16 cellular contexts compared by ENCODE assay signal in genomic region chr5:76622076-76622475, GRCh38. TPM values are rescaled to one million over a fixed set of nuclear protein-coding genes. Genes with fewer than 3 reads are reported as not detected.
DNase-seq lines count a peak whose midpoint lies in the region; TF ChIP-seq lines count a peak whose summit lies in the region.
"Had no signal": no experiment of that assay in that cellular context is flagged by ENCODE, and none has a peak within 500 bp of the region (broad histone marks: within the 10 kb centered on the region; RNA-seq: fewer than 3 reads in every experiment).

No MANE protein-coding gene starts in this region.

- POLR2A ChIA-PET in MCF 10A (lab: Yijun Ruan, JAX): interaction anchor here (0.5 to 1.9 kb wide), 2 partner anchors 13 to 33 kb away, joined by 4 to 5 read pairs; no protein-coding TSS in a partner anchor

- TF ChIP-seq POLR2A in breast epithelium (IDR thresholded peaks at IDR 0.05): no peak

- H3K9me3 Mint-ChIP-seq in MCF 10A (ENCODE audit: unreplicated experiment): no peaks in the 10 kb centered on the region
- H3K9me3 Mint-ChIP-seq in type B pancreatic cell: no peaks in the 10 kb centered on the region
- H3K9me3 Mint-ChIP-seq: stimulated activated naive CD8-positive, alpha-beta T cell treated with anti-CD3 and anti-CD28 coated beads, Interleukin-15, amount 100 ng/mL, for 72 hours had no signal

- no TSS peak for BruUV-seq in MCF 10A (replicated peaks; lab: Mats Ljungman, UMichigan)

- TF ChIP-seq CTCF in breast epithelium (IDR thresholded peaks at IDR 0.05) (no peak), MCF 10A (IDR thresholded peaks at IDR 0.05; ENCODE audit: unreplicated experiment) (no peak), brain microvascular endothelial cell (IDR thresholded peaks at IDR 0.05; ENCODE audit: low read depth, low read length, missing control alignments) (no peak), type B pancreatic cell (conservative IDR thresholded peaks at IDR 0.05) (no peak)

- H3K4me1 Mint-ChIP-seq in MCF 10A (ENCODE audit: insufficient read depth, unreplicated experiment) (peaks cover 6% of the 10 kb centered on the region), type B pancreatic cell (ENCODE audit: unreplicated experiment) (peaks cover 23% of the 10 kb centered on the region)

- H3K36me3 ChIP-seq in breast epithelium (no peaks in the 10 kb centered on the region), brain microvascular endothelial cell (replicated peaks) (no peaks in the 10 kb centered on the region), mesodermal cell (ENCODE audit: control insufficient read depth, insufficient read depth, low read length) (peaks cover 14% of the 10 kb centered on the region)
- H3K36me3 ChIP-seq: gastrocnemius medialis, WERI-Rb-1 had no signal

- DNase-seq in breast epithelium (ENCODE audit: low spot score in 2 of 2) (no peak), MCF 10A (ENCODE audit: unreplicated experiment) (no peak), brain microvascular endothelial cell (no peak), type B pancreatic cell (ENCODE audit: extremely low spot score, unreplicated experiment) (no peak), NCI-H345 (lab: John Stamatoyannopoulos, UW) (no peak), putamen (ENCODE audit: low spot score) (no peak), NCI-H2081 (lab: John Stamatoyannopoulos, UW) (no peak)
- DNase-seq: 8988T; gastrocnemius medialis; NCI-H1930; NCI-H446 treated with DMSO at 0.1 percent for 48 hours; psoas muscle; stimulated activated naive CD8-positive, alpha-beta T cell treated with anti-CD3 and anti-CD28 coated beads, Interleukin-15, amount 100 ng/mL, for 72 hours; T-helper 1 cell; WERI-Rb-1 had no signal

- H3K27ac ChIP-seq in breast epithelium: peak overlapping the region; percentile 28 to 46
- H3K27ac ChIP-seq in brain microvascular endothelial cell: no peak overlapping the region
- H3K27ac ChIP-seq in mesodermal cell (ENCODE audit: low read depth, low read length, severe bottlenecking): no peak overlapping the region
- H3K27ac ChIP-seq: gastrocnemius medialis, psoas muscle, WERI-Rb-1 had no signal

- H3K27ac Mint-ChIP-seq in MCF 10A (ENCODE audit: low read depth, unreplicated experiment) (no peak overlapping the region), type B pancreatic cell (peak overlapping the region; percentile 15)
- H3K27ac Mint-ChIP-seq: stimulated activated naive CD8-positive, alpha-beta T cell treated with anti-CD3 and anti-CD28 coated beads, Interleukin-15, amount 100 ng/mL, for 72 hours had no signal

- intact Hi-C loops in breast epithelium (cut with DNase I; ENCODE audit: low total_unique reads): no loop called here
- intact Hi-C loops in MCF 10A (cut with micrococcal nuclease): no loop called here

- no peaks in the 10 kb centered on the region for H3K4me1 ChIP-seq in breast epithelium
- peaks cover 28% of the 10 kb centered on the region for H3K4me1 ChIP-seq in mesodermal cell (ENCODE audit: control insufficient read depth, insufficient read depth, low read length, poor library complexity, severe bottlenecking)
- H3K4me1 ChIP-seq: gastrocnemius medialis, psoas muscle had no signal

- no peaks in the 10 kb centered on the region for H3K27me3 Mint-ChIP-seq in MCF 10A (ENCODE audit: insufficient read depth, unreplicated experiment)
- peaks cover 4% of the 10 kb centered on the region for H3K27me3 Mint-ChIP-seq in type B pancreatic cell
- H3K27me3 Mint-ChIP-seq: stimulated activated naive CD8-positive, alpha-beta T cell treated with anti-CD3 and anti-CD28 coated beads, Interleukin-15, amount 100 ng/mL, for 72 hours had no signal

- 69 to 78% methylated on average over 4 to 5 of the region's 5 CpGs for whole genome bisulfite sequencing in mesodermal cell (ENCODE audit: insufficient coverage in 2 of 2), 2 experiments

- H3K4me3 Mint-ChIP-seq in MCF 10A (ENCODE audit: unreplicated experiment): no peak overlapping the region
- peak overlapping the region; percentile 60 for H3K4me3 Mint-ChIP-seq in type B pancreatic cell
- H3K4me3 Mint-ChIP-seq: stimulated activated naive CD8-positive, alpha-beta T cell treated with anti-CD3 and anti-CD28 coated beads, Interleukin-15, amount 100 ng/mL, for 72 hours had no signal

- H3K36me3 Mint-ChIP-seq in MCF 10A (ENCODE audit: insufficient read depth, unreplicated experiment) (no peaks in the 10 kb centered on the region), type B pancreatic cell (peaks cover 5% of the 10 kb centered on the region)

- no peaks in the 10 kb centered on the region for H3K9me3 ChIP-seq in breast epithelium
- H3K9me3 ChIP-seq in mesodermal cell (ENCODE audit: control insufficient read depth, low read length): no peaks in the 10 kb centered on the region
- H3K9me3 ChIP-seq: gastrocnemius medialis, psoas muscle had no signal

- in situ Hi-C loops in brain microvascular endothelial cell (cut with HindIII; ENCODE audit: low pct_ligation_motif_present, low sequenced_read_pairs): no loop called here

- CTCF ChIA-PET in MCF 10A (lab: Yijun Ruan, JAX): no interaction called here

- H3K4me3 ChIP-seq in breast epithelium (peak overlapping the region in 2 of 3 donors; percentile 32 to 43), brain microvascular endothelial cell (ENCODE audit: low read depth, low read length) (peak overlapping the region; percentile 29), mesodermal cell (ENCODE audit: extremely low read depth, insufficient read depth, low read length, poor library complexity, severe bottlenecking) (peak overlapping the region; percentile 35)
- H3K4me3 ChIP-seq: gastrocnemius medialis, psoas muscle had no signal

- H3K27me3 ChIP-seq in breast epithelium (no peaks in the 10 kb centered on the region), brain microvascular endothelial cell (replicated peaks) (no peaks in the 10 kb centered on the region)
- H3K27me3 ChIP-seq: gastrocnemius medialis had no signal

RNA-seq across cellular contexts. Expression of gene F2RL2, which starts 1.1 kb away (rescaled TPM):
- total RNA-seq in breast epithelium: 1 to 10 TPM in 2 of 3 donors, under 1 TPM in 1; under 0.01 to 3.4 (median 2.9) TPM
- total RNA-seq in MCF 10A (2022): 0.17 and 0.28 TPM in 2 replicates
- polyA plus RNA-seq in mesodermal cell (2013, experiment 1 of 2): 101 TPM
- polyA plus RNA-seq in mesodermal cell (2013, experiment 2 of 2): 70.7 TPM
- 0.29 and 5.1 TPM in 2 replicates for total RNA-seq in type B pancreatic cell (ENCODE audit: low replicate concordance)
- total RNA-seq: gastrocnemius medialis, psoas muscle had no signal
- polyA plus RNA-seq: psoas muscle had no signal

Comparison
In these comparisons a context has a peak if more than half of its experiments do, and no peak if none do; other contexts are left out.
1. H3K27ac ChIP-seq: peak in breast epithelium (2 of 2); none in brain microvascular endothelial cell (single experiment) and mesodermal cell (single experiment).
2. Peak in every context shown above with its lines, with median percentiles within 50 percentile points of each other: H3K4me3 ChIP-seq.